In genomic region chr5:103119067-103119764, GRCh38 we compare ENCODE assay signal across 8 cellular contexts. TPM values are rescaled to one million over a fixed set of nuclear protein-coding genes. Genes with fewer than 3 reads are reported as not detected.
DNase-seq lines count a peak whose midpoint lies in the region; ATAC-seq and TF ChIP-seq lines count a peak whose summit lies in the region.

No MANE protein-coding gene starts in this region.

- peak overlapping the region; percentile 95 for H2AFZ ChIP-seq in parathyroid adenoma

- H3K36me3 Mint-ChIP-seq in activated CD4-positive, alpha-beta T cell treated with anti-CD3 and anti-CD28 coated beads, Interleukin-2, amount 10 ng/mL, durations not matched to agents 7 days and 5 days (ENCODE audit: low read depth): peaks cover 19% of the 10 kb centered on the region

- no peak for DNase-seq in activated CD4-positive, alpha-beta T cell treated with anti-CD3 and anti-CD28 coated beads, Interleukin-2, amount 10 ng/mL, durations not matched to agents 7 days and 5 days
- no peak for DNase-seq in activated CD4-positive, alpha-beta T cell treated with anti-CD3 and anti-CD28 coated beads for 48 hours
- DNase-seq in SJCRH30 (peak in 1 of 2 experiments; percentile 42), putamen (ENCODE audit: low spot score) (no peak)

- WGBS in esophagus, 2 donors: 1% methylated on average over 15 of the region's 15 CpGs

- CTCF ChIA-PET in activated CD4-positive, alpha-beta T cell treated with anti-CD3 and anti-CD28 coated beads, Interleukin-2, amount 10 ng/mL, durations not matched to agents 7 days and 5 days (lab: Charles Lee): interaction anchor here (1.0 to 2.2 kb wide), 5 partner anchors 13 to 106 kb away, joined by 3 to 10 read pairs (median 4); no protein-coding TSS in a partner anchor

- H3K9me3 Mint-ChIP-seq in activated CD4-positive, alpha-beta T cell treated with anti-CD3 and anti-CD28 coated beads, Interleukin-2, amount 10 ng/mL, durations not matched to agents 7 days and 5 days: peaks cover 2% of the 10 kb centered on the region

- H3K4me2 ChIP-seq in parathyroid adenoma (ENCODE audit: low read length): peak overlapping the region; percentile 91

- POLR2A ChIA-PET in activated CD4-positive, alpha-beta T cell treated with anti-CD3 and anti-CD28 coated beads, Interleukin-2, amount 10 ng/mL, durations not matched to agents 7 days and 5 days (lab: Charles Lee): interaction anchor here (1.2 kb wide), 1 partner anchor 363 kb away, joined by 8 read pairs; no protein-coding TSS in a partner anchor

- peak overlapping the region; percentile 90 for H3K4me3 Mint-ChIP-seq in activated CD4-positive, alpha-beta T cell treated with anti-CD3 and anti-CD28 coated beads, Interleukin-2, amount 10 ng/mL, durations not matched to agents 7 days and 5 days

- H3K27ac ChIP-seq in SJCRH30 (peak overlapping the region; percentile 88), esophagus (ENCODE audit: low read depth in 2 of 2, low read length in 1 of 2) (peak overlapping the region; percentile 95 to 98), parathyroid adenoma (peak overlapping the region; percentile 94)

- H3K9me3 ChIP-seq in SJCRH30 (replicated peaks) (no peaks in the 10 kb centered on the region), esophagus (ENCODE audit: control insufficient read depth in 2 of 2, insufficient read depth in 1 of 2, low read depth in 1 of 2, low read length in 1 of 2) (no peaks in the 10 kb centered on the region), parathyroid adenoma (ENCODE audit: control insufficient read depth, low read length) (no peaks in the 10 kb centered on the region)

- peak overlapping the region; percentile 100 for H3K27ac Mint-ChIP-seq in activated CD4-positive, alpha-beta T cell treated with anti-CD3 and anti-CD28 coated beads, Interleukin-2, amount 10 ng/mL, durations not matched to agents 7 days and 5 days

- H3K4me1 ChIP-seq in SJCRH30 (peaks cover 7% of the 10 kb centered on the region), esophagus (ENCODE audit: control insufficient read depth in 2 of 2, insufficient read depth in 2 of 2, low read length in 1 of 2) (no peaks in the 10 kb centered on the region), parathyroid adenoma (no peaks in the 10 kb centered on the region)

- no peak for TF ChIP-seq CTCF in parathyroid adenoma (IDR thresholded peaks at IDR 0.05)

- peak overlapping the region; percentile 78 for H3K9ac ChIP-seq in parathyroid adenoma

- peaks cover 21% of the 10 kb centered on the region for H3K79me2 ChIP-seq in parathyroid adenoma

- H3K4me3 ChIP-seq in SJCRH30: peak overlapping the region; percentile 74
- H3K4me3 ChIP-seq in esophagus (ENCODE audit: low read depth in 1 of 2, low read length in 2 of 2): peak overlapping the region; percentile 76 to 99
- H3K4me3 ChIP-seq in parathyroid adenoma (ENCODE audit: low read depth, low read length): peak overlapping the region; percentile 95

- H3K4me1 Mint-ChIP-seq in activated CD4-positive, alpha-beta T cell treated with anti-CD3 and anti-CD28 coated beads, Interleukin-2, amount 10 ng/mL, durations not matched to agents 7 days and 5 days: peaks cover 56% of the 10 kb centered on the region

- H3K27me3 Mint-ChIP-seq in activated CD4-positive, alpha-beta T cell treated with anti-CD3 and anti-CD28 coated beads, Interleukin-2, amount 10 ng/mL, durations not matched to agents 7 days and 5 days: no peaks in the 10 kb centered on the region

- no peak for ATAC-seq in GM19463 (IDR thresholded peaks at IDR 0.05; ENCODE audit: unreplicated experiment)
- ATAC-seq in GM21576 (IDR thresholded peaks at IDR 0.05; ENCODE audit: unreplicated experiment): no peak

- no peaks in the 10 kb centered on the region for H3K36me3 ChIP-seq in SJCRH30
- peaks cover 0 to 2% of the 10 kb centered on the region in 2 donors for H3K36me3 ChIP-seq in esophagus (ENCODE audit: control insufficient read depth in 2 of 2, insufficient read depth in 2 of 2, low read length in 1 of 2)
- H3K36me3 ChIP-seq in parathyroid adenoma (ENCODE audit: control insufficient read depth, insufficient read depth, low read length): no peaks in the 10 kb centered on the region

- H3K27me3 ChIP-seq in SJCRH30 (no peaks in the 10 kb centered on the region), esophagus (ENCODE audit: control insufficient read depth in 1 of 2, insufficient read depth in 2 of 2, low read length in 2 of 2) (no peaks in the 10 kb centered on the region), parathyroid adenoma (ENCODE audit: control insufficient read depth, insufficient read depth, low read length) (no peaks in the 10 kb centered on the region)

RNA-seq across cellular contexts. Expression of gene GIN1, which starts 0.7 kb away (rescaled TPM):
- 10 to 100 TPM in 1 of 2 experiments, 1 to 10 TPM in 1; 8.7 to 11.0 TPM for total RNA-seq in activated CD4-positive, alpha-beta T cell treated with anti-CD3 and anti-CD28 coated beads, Interleukin-2, amount 10 ng/mL, durations not matched to agents 7 days and 5 days
- total RNA-seq in SJCRH30 (2014; rRNA removed; shearing (Covaris generic)): 9.0 and 11.2 TPM in 2 replicates
- polyA plus RNA-seq in esophagus: 1 to 10 TPM; 2.2 to 2.6 TPM

RNA-seq across cellular contexts. Expression of gene PPIP5K2, which starts 0.9 kb away (rescaled TPM):
- total RNA-seq in activated CD4-positive, alpha-beta T cell treated with anti-CD3 and anti-CD28 coated beads, Interleukin-2, amount 10 ng/mL, durations not matched to agents 7 days and 5 days: 10 to 100 TPM; 60.5 to 67.1 TPM
- total RNA-seq in SJCRH30 (2014; rRNA removed; shearing (Covaris generic)): 48.6 and 53.5 TPM in 2 replicates
- 10 to 100 TPM; 10.5 to 15.1 TPM for polyA plus RNA-seq in esophagus
